ENCODE assay signal across 12 cellular contexts in genomic region chr22:24285245-24285644, GRCh38. TPM values are rescaled to one million over a fixed set of nuclear protein-coding genes. Genes with fewer than 3 reads are reported as not detected.
DNase-seq lines count a peak whose midpoint lies in the region; ATAC-seq and TF ChIP-seq lines count a peak whose summit lies in the region.
"Had no signal": no experiment of that assay in that cellular context is flagged by ENCODE, and none has a peak within 500 bp of the region (broad histone marks: within the 10 kb centered on the region; RNA-seq: fewer than 3 reads in every experiment).

No MANE protein-coding gene starts in this region.

- H3K4me1 ChIP-seq in BLaER1 (peaks cover 68% of the 10 kb centered on the region), Caco-2 (0 out of 2 replicates have a peak, but pooled peaks cover 7% of the 10 kb centered on the region), mesendoderm (ENCODE audit: control insufficient read depth, low read depth, low read length) (peaks cover 5% of the 10 kb centered on the region), BE2C (peaks cover 13% of the 10 kb centered on the region)

- H3K36me3 Mint-ChIP-seq in Caco-2 (ENCODE audit: insufficient read depth, unreplicated experiment): peaks cover 7% of the 10 kb centered on the region
- H3K36me3 Mint-ChIP-seq in activated naive CD4-positive, alpha-beta T cell treated with anti-CD3 and anti-CD28 coated beads, Interleukin-2, amount 50 U/mL, for 72 hours: no peaks in the 10 kb centered on the region

- H3K27me3 Mint-ChIP-seq in Caco-2 (ENCODE audit: insufficient read depth, unreplicated experiment): no peaks in the 10 kb centered on the region

- H4K8ac ChIP-seq in mesendoderm (ENCODE audit: low read depth, low read length): no peak overlapping the region

- H4K5ac ChIP-seq in mesendoderm (ENCODE audit: low read length): no peak overlapping the region

- intact Hi-C loops in Caco-2 (cut with micrococcal nuclease; ENCODE audit: unreplicated experiment): no loop called here

- ATAC-seq in activated naive CD4-positive, alpha-beta T cell treated with anti-CD3 and anti-CD28 coated beads, Interleukin-2, amount 50 U/mL, for 72 hours: peak; percentile 89
- ATAC-seq: sciatic nerve had no signal

- no peaks in the 10 kb centered on the region for H3K9me3 ChIP-seq in BLaER1
- no peaks in the 10 kb centered on the region for H3K9me3 ChIP-seq in Caco-2
- no peaks in the 10 kb centered on the region for H3K9me3 ChIP-seq in BE2C
- H3K9me3 ChIP-seq: SJCRH30 had no signal

- H3K4me1 Mint-ChIP-seq in Caco-2 (ENCODE audit: low read depth, unreplicated experiment): peaks cover 38% of the 10 kb centered on the region

- peak overlapping the region; percentile 45 for H3K18ac ChIP-seq in mesendoderm (ENCODE audit: low read length)

- H3K27me3 ChIP-seq in BLaER1 (no peaks in the 10 kb centered on the region), Caco-2 (replicated peaks; ENCODE audit: control insufficient read depth, insufficient read depth, low read length) (no peaks in the 10 kb centered on the region), mesendoderm (ENCODE audit: insufficient read depth, low read length, poor library complexity) (no peaks in the 10 kb centered on the region), BE2C (no peaks in the 10 kb centered on the region)
- H3K27me3 ChIP-seq: hepatocyte, SJCRH30 had no signal

- no peak overlapping the region for H3K27ac ChIP-seq in BLaER1
- H3K27ac ChIP-seq in mesendoderm (ENCODE audit: low read depth, low read length): peak overlapping the region; percentile 33
- H3K27ac ChIP-seq: SJCRH30 had no signal

- no peak overlapping the region for H2AK5ac ChIP-seq in mesendoderm (ENCODE audit: low read length)

- POLR2A ChIA-PET in Caco-2 (lab: Charles Lee): no interaction called here

- H3K56ac ChIP-seq in mesendoderm (ENCODE audit: low read length): no peak overlapping the region

- H3K79me2 ChIP-seq in mesendoderm (ENCODE audit: control insufficient read depth, insufficient read depth, low read length): peaks cover 22% of the 10 kb centered on the region

- no peak overlapping the region for H2BK120ac ChIP-seq in mesendoderm (ENCODE audit: low read depth, low read length)

- H3K4ac ChIP-seq in mesendoderm (ENCODE audit: low read depth, low read length): no peak overlapping the region

- H3K9ac ChIP-seq in BLaER1 (peak overlapping the region; percentile 11; the same call in 1 of the 2 replicates), mesendoderm (ENCODE audit: low read length) (no peak overlapping the region)

- H3K36me3 ChIP-seq in BLaER1 (peaks cover 9% of the 10 kb centered on the region; the same call in 1 of the 2 replicates), Caco-2 (ENCODE audit: control insufficient read depth, insufficient read depth, low read length) (no peaks in the 10 kb centered on the region), mesendoderm (ENCODE audit: control insufficient read depth, insufficient read depth, low read length) (no peaks in the 10 kb centered on the region), BE2C (peaks cover 7% of the 10 kb centered on the region; the same call in 1 of the 2 replicates)
- H3K36me3 ChIP-seq: SJCRH30 had no signal

- CTCF ChIA-PET in Caco-2 (lab: Charles Lee): interaction anchor here (0.6 kb wide), 1 partner anchor 13 kb away, joined by 7 read pairs; no protein-coding TSS in a partner anchor

- H3K4me2 ChIP-seq in BLaER1 (peak overlapping the region; percentile 52), mesendoderm (ENCODE audit: low read length) (no peak overlapping the region)
- H3K4me2 ChIP-seq: hepatocyte had no signal

- no peak overlapping the region for H3K4me3 Mint-ChIP-seq in Caco-2 (ENCODE audit: unreplicated experiment)

- no peak overlapping the region for H2BK15ac ChIP-seq in mesendoderm (replicated peaks; ENCODE audit: low read depth)

- H3K23ac ChIP-seq in mesendoderm (ENCODE audit: low read length): no peak overlapping the region

- peaks cover 8% of the 10 kb centered on the region for H3K79me1 ChIP-seq in mesendoderm (ENCODE audit: low read length)

- H3K27ac Mint-ChIP-seq in Caco-2 (ENCODE audit: unreplicated experiment): peak overlapping the region; percentile 46
- peak overlapping the region; percentile 82 to 91 for H3K27ac Mint-ChIP-seq in activated naive CD4-positive, alpha-beta T cell treated with anti-CD3 and anti-CD28 coated beads, Interleukin-2, amount 50 U/mL, for 72 hours

- no TSS peak for BruUV-seq in Caco-2 (replicated peaks; lab: Mats Ljungman, UMichigan)

- DNase-seq in Caco-2 (no peak), mesendoderm (no peak), NCI-H1092 (lab: John Stamatoyannopoulos, UW) (no peak), BE2C (no peak), SKM-1 treated with dmso at 0.1 percent for 144 hours (lab: John Stamatoyannopoulos, UW; ENCODE audit: unreplicated experiment) (no peak), NCI-H1436 treated with DMSO at 0.1 percent for 48 hours (lab: John Stamatoyannopoulos, UW) (no peak)
- DNase-seq in activated naive CD4-positive, alpha-beta T cell treated with anti-CD3 and anti-CD28 coated beads, Interleukin-2, amount 50 U/mL, for 72 hours (ENCODE audit: low spot score in 2 of 2): no peak
- DNase-seq: NCI-H526, SJCRH30 had no signal

- H3K4me3 ChIP-seq in BLaER1 (no peak overlapping the region; the same call in 1 of the 2 replicates), Caco-2 (ENCODE audit: low read depth, low read length) (no peak overlapping the region), mesendoderm (ENCODE audit: low read length) (no peak overlapping the region), BE2C (ENCODE audit: low read depth, low read length) (no peak overlapping the region)
- H3K4me3 ChIP-seq: hepatocyte, SJCRH30 had no signal

- no peaks in the 10 kb centered on the region for H3K9me3 Mint-ChIP-seq in Caco-2 (ENCODE audit: unreplicated experiment)
- H3K9me3 Mint-ChIP-seq in activated naive CD4-positive, alpha-beta T cell treated with anti-CD3 and anti-CD28 coated beads, Interleukin-2, amount 50 U/mL, for 72 hours: no peaks in the 10 kb centered on the region

- WGBS in mesendoderm (ENCODE audit: extremely low coverage, insufficient coverage, low lambda C conversion rate): no CpG with 5 or more reads among the region's 4 CpGs

- TF ChIP-seq CTCF in Caco-2 (IDR thresholded peaks at IDR 0.05; ENCODE audit: insufficient read depth in 1 of 2, low read depth in 1 of 2, low read length in 1 of 2, severe bottlenecking in 1 of 2, unreplicated experiment in 1 of 2) (no peak), BE2C (IDR thresholded peaks at IDR 0.05; ENCODE audit: low read depth, low read length) (no peak)

- H4K20me1 ChIP-seq in BLaER1: peaks cover 87% of the 10 kb centered on the region

- H2BK5ac ChIP-seq in mesendoderm (ENCODE audit: low read length): no peak overlapping the region

RNA-seq across cellular contexts. Expression of gene SPECC1L, which starts 14.6 kb away (rescaled TPM):
- 64.6 and 72.8 TPM in 2 replicates for total RNA-seq in Caco-2 (2022)
- total RNA-seq in activated naive CD4-positive, alpha-beta T cell treated with anti-CD3 and anti-CD28 coated beads, Interleukin-2, amount 50 U/mL, for 72 hours: 10 to 100 TPM; 32.7 to 38.9 TPM
- 26.3 TPM for polyA plus RNA-seq in mesendoderm (2013, experiment 1 of 2)
- 26.9 TPM for polyA plus RNA-seq in mesendoderm (2013, experiment 2 of 2)
- polyA plus RNA-seq in BE2C (2012; ENCODE audit: insufficient read depth, insufficient read length, low read depth): 31.1 TPM

RNA-seq across cellular contexts. Expression of gene GGT5, which starts 40.4 kb away (rescaled TPM):
- total RNA-seq in Caco-2 (2022): 0.51 and 0.66 TPM in 2 replicates
- total RNA-seq in activated naive CD4-positive, alpha-beta T cell treated with anti-CD3 and anti-CD28 coated beads, Interleukin-2, amount 50 U/mL, for 72 hours: under 1 TPM; 0.14 to 0.54 TPM
- 0.11 TPM for polyA plus RNA-seq in mesendoderm (2013, experiment 1 of 2)
- not detected for polyA plus RNA-seq in mesendoderm (2013, experiment 2 of 2)
- polyA plus RNA-seq in BE2C (2012; ENCODE audit: insufficient read depth, insufficient read length, low read depth): 0.94 TPM
